In the genomic region with DNA sequence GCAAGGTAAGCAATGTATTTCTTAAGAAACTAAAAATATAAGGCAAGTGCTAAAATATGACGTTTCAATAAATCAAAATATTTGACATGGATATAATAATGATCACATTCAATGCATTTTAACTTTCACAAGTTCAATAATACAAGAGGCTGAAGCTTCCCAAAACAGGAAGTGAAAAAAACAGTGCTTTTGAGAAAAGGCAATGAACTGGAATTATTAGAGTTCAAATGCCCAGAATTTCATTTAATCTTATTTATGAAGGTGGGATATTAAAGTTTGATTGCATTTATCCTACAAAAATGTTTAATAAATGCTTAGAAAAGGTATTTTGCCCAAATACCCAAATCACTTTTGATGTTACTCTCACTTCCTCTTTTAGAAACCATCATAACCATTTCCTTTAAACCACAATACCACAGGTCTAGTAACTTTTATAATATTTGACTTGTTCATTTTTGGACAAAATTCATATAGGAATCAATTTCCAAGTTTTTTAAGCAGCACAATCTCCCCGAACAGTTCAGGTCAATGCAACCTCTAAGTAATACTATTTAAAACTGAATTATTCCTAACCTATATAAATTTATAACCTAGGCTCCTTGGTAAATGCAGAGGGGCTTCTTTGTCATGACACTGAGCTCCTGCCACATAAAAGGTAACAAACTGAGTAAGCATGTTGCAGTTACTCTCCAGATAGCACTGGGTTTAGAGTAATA, we compare ENCODE assay signal across 8 cellular contexts. TPM values are rescaled to one million over a fixed set of nuclear protein-coding genes. Genes with fewer than 3 reads are reported as not detected.
DNase-seq lines count a peak whose midpoint lies in the region; ATAC-seq and TF ChIP-seq lines count a peak whose summit lies in the region.

No MANE protein-coding gene starts in this region.

- no peak for TF ChIP-seq CTCF in Calu3 (IDR thresholded peaks at IDR 0.05; ENCODE audit: unreplicated experiment)
- no peak for TF ChIP-seq CTCF in brain (conservative IDR thresholded peaks at IDR 0.05)

- H3K27ac Mint-ChIP-seq in Calu3 (ENCODE audit: unreplicated experiment) (peak overlapping the region; percentile 97), brain (peak overlapping the region; percentile 61 to 97 (median 96))
- H3K27ac Mint-ChIP-seq in naive thymus-derived CD8-positive, alpha-beta T cell, result no peak overlapping the region

- ATAC-seq in GM19455 (IDR thresholded peaks at IDR 0.05; ENCODE audit: unreplicated experiment), result peak; percentile 49
- peak; percentile 49 for ATAC-seq in HG03460 (IDR thresholded peaks at IDR 0.05; ENCODE audit: unreplicated experiment)
- ATAC-seq in naive thymus-derived CD8-positive, alpha-beta T cell, result peak in 1 of 2 donors; percentile 42

- H3K27me3 Mint-ChIP-seq in Calu3 (ENCODE audit: unreplicated experiment) (no peaks in the 10 kb centered on the region), brain (peaks cover 21% of the 10 kb centered on the region)
- peaks cover 29 to 55% (median 48%) of the 10 kb centered on the region in 5 donors for H3K27me3 Mint-ChIP-seq in naive thymus-derived CD8-positive, alpha-beta T cell

- H3K36me3 Mint-ChIP-seq in Calu3 (ENCODE audit: insufficient read depth, unreplicated experiment) (peaks cover 37% of the 10 kb centered on the region), brain (no peaks in the 10 kb centered on the region)
- peaks cover 0 to 2% (median 0%) of the 10 kb centered on the region in 3 donors for H3K36me3 Mint-ChIP-seq in naive thymus-derived CD8-positive, alpha-beta T cell

- DNase-seq in Calu3 (no peak), inferior parietal cortex (ENCODE audit: extremely low spot score) (no peak), cerebellum (ENCODE audit: low spot score) (no peak)
- peak in 3 of 10 donors; percentile 61 to 70 (median 65) for DNase-seq in naive thymus-derived CD8-positive, alpha-beta T cell
- DNase-seq in activated CD4-positive, alpha-beta T cell treated with anti-CD3 and anti-CD28 coated beads for 48 hours, result no peak

- H3K9me3 Mint-ChIP-seq in Calu3 (ENCODE audit: low read depth, unreplicated experiment) (no peaks in the 10 kb centered on the region), brain (no peaks in the 10 kb centered on the region)
- H3K9me3 Mint-ChIP-seq in naive thymus-derived CD8-positive, alpha-beta T cell, result no peaks in the 10 kb centered on the region

- H3K4me1 Mint-ChIP-seq in Calu3 (ENCODE audit: low read depth, unreplicated experiment) (peaks cover 56% of the 10 kb centered on the region), brain (peaks cover 67% of the 10 kb centered on the region)
- peaks cover 10 to 36% (median 32%) of the 10 kb centered on the region in 4 donors for H3K4me1 Mint-ChIP-seq in naive thymus-derived CD8-positive, alpha-beta T cell

- no TSS peak for BruUV-seq in Calu3 (replicated peaks; lab: Mats Ljungman, UMichigan)

- CTCF ChIA-PET in Calu3 (lab: Charles Lee), result no interaction called here

- H3K4me3 Mint-ChIP-seq in Calu3 (ENCODE audit: low read depth, unreplicated experiment), result peak overlapping the region; percentile 94
- peak overlapping the region; percentile 84 to 94 (median 91) for H3K4me3 Mint-ChIP-seq in brain
- H3K4me3 Mint-ChIP-seq in naive thymus-derived CD8-positive, alpha-beta T cell, result peak overlapping the region in 8 of 10 donors; percentile 1 to 81 (median 66)

- intact Hi-C loops in Calu3 (cut with micrococcal nuclease; ENCODE audit: unreplicated experiment), result loop anchor here (5.0 kb wide), 1 partner anchor 91 kb away; no protein-coding TSS in a partner anchor

- POLR2A ChIA-PET in naive thymus-derived CD8-positive, alpha-beta T cell (lab: Charles Lee), result no interaction called here

RNA-seq across cellular contexts. Expression of a gene that starts 2.1 kb away (rescaled TPM):
- total RNA-seq in Calu3 (2022) (143 and 157 TPM in 2 replicates), cerebellum (162 TPM)
- 40.4 TPM for polyA plus RNA-seq in brain (ENCODE audit: insufficient read depth, low read depth, low replicate concordance)
- under 1 TPM; 0.42 to 0.63 TPM for total RNA-seq in naive thymus-derived CD8-positive, alpha-beta T cell
- under 1 TPM in 2 of 3 donors, not detected in 1; 0.10 to 0.12 TPM for polyA plus RNA-seq in naive thymus-derived CD8-positive, alpha-beta T cell

RNA-seq across cellular contexts. Expression of a gene that starts 42.4 kb away (rescaled TPM):
- total RNA-seq in Calu3 (2022) (1.6 and 2.7 TPM in 2 replicates), cerebellum (5.9 TPM)
- 0.95 TPM for polyA plus RNA-seq in brain (ENCODE audit: insufficient read depth, low read depth, low replicate concordance)
- total RNA-seq in naive thymus-derived CD8-positive, alpha-beta T cell, result 1 to 10 TPM; 1.1 to 1.7 TPM
- polyA plus RNA-seq in naive thymus-derived CD8-positive, alpha-beta T cell, result under 1 TPM; 0.30 to 0.88 (median 0.79) TPM

Comparison
In these comparisons a context has a peak if more than half of its experiments do, and no peak if none do; other contexts are left out.
1. H3K27ac Mint-ChIP-seq: peak in Calu3 (single experiment) and brain (5 of 5); none in naive thymus-derived CD8-positive, alpha-beta T cell (0 of 10).
2. RNA of a gene that starts 2.1 kb away (total RNA-seq): 162 TPM in cerebellum (single experiment) and 143 to 157 TPM in Calu3; 0.42 to 0.63 TPM in naive thymus-derived CD8-positive, alpha-beta T cell; every median in the first group is over 10 times any median in the second.
3. Peak in every context shown above with its lines, with median percentiles within 50 percentile points of each other: H3K4me3 Mint-ChIP-seq.